12 cellular contexts compared by ENCODE assay signal in genomic region chr22:46652930-46653331, GRCh38. TPM values are rescaled to one million over a fixed set of nuclear protein-coding genes. Genes with fewer than 3 reads are reported as not detected.
DNase-seq lines count a peak whose midpoint lies in the region; ATAC-seq and TF ChIP-seq lines count a peak whose summit lies in the region.
"Had no signal": no experiment of that assay in that cellular context is flagged by ENCODE, and none has a peak within 500 bp of the region (broad histone marks: within the 10 kb centered on the region; RNA-seq: fewer than 3 reads in every experiment).

No MANE protein-coding gene starts in this region.

- peaks cover 32% of the 10 kb centered on the region for H3K4me1 Mint-ChIP-seq in activated T-cell treated with anti-CD3 and anti-CD28 coated beads, Interleukin-2, amount 50 U/mL, for 24 hours (ENCODE audit: low read depth)

- no peaks in the 10 kb centered on the region for H3K9me3 Mint-ChIP-seq in activated T-cell treated with anti-CD3 and anti-CD28 coated beads, Interleukin-2, amount 50 U/mL, for 24 hours

- peak overlapping the region; percentile 70 for H3K27ac Mint-ChIP-seq in activated T-cell treated with anti-CD3 and anti-CD28 coated beads, Interleukin-2, amount 50 U/mL, for 24 hours

- POLR2A ChIA-PET in GM10248 (lab: Yijun Ruan, JAX), result no interaction called here

- TF ChIP-seq CTCF in astrocyte of the spinal cord (IDR thresholded peaks at IDR 0.05; ENCODE audit: low read depth, low read length) (no peak), GM10248 (IDR thresholded peaks at IDR 0.05; ENCODE audit: control extremely low read depth, extremely low read depth, low read depth, missing control alignments) (no peak)

- H3K27me3 Mint-ChIP-seq in activated T-cell treated with anti-CD3 and anti-CD28 coated beads, Interleukin-2, amount 50 U/mL, for 24 hours, result no peaks in the 10 kb centered on the region

- DNase-seq in activated T-cell treated with anti-CD3 and anti-CD28 coated beads, Interleukin-2, amount 50 U/mL, for 24 hours, result no peak
- DNase-seq in activated T-cell treated with anti-CD3 and anti-CD28 coated beads, Interleukin-2, amount 50 U/mL, for 48 hours, result no peak
- DNase-seq in astrocyte of the spinal cord (ENCODE audit: low read depth, low spot score) (peak; percentile 54), left lobe of liver (ENCODE audit: low spot score) (no peak), foreskin melanocyte (no peak), GM10248 (ENCODE audit: extremely low spot score) (no peak)
- no peak for DNase-seq in effector CD4-positive, alpha-beta T cell
- DNase-seq: effector memory CD4-positive, alpha-beta T cell; kidney; NCI-H1436 treated with DMSO at 0.1 percent for 48 hours had no signal

- H3K4me3 Mint-ChIP-seq in activated T-cell treated with anti-CD3 and anti-CD28 coated beads, Interleukin-2, amount 50 U/mL, for 24 hours, result no peak overlapping the region

- ATAC-seq in left lobe of liver, result peak; percentile 44

- CTCF ChIA-PET in GM10248 (lab: Yijun Ruan, JAX), result interaction anchor here (1.4 kb wide), 1 partner anchor 18 kb away, joined by 3 read pairs; no protein-coding TSS in a partner anchor

- H3K36me3 Mint-ChIP-seq in activated T-cell treated with anti-CD3 and anti-CD28 coated beads, Interleukin-2, amount 50 U/mL, for 24 hours (ENCODE audit: low read depth), result no peaks in the 10 kb centered on the region

- in situ Hi-C loops in astrocyte of the spinal cord (cut with HindIII; ENCODE audit: low sequenced_read_pairs), result no loop called here

- no peak overlapping the region for H3K4me3 ChIP-seq in astrocyte of the spinal cord (ENCODE audit: low read depth, low read length)
- H3K4me3 ChIP-seq: skin epidermis had no signal

- H3K27ac ChIP-seq in temporal lobe (ENCODE audit: low read depth, low read length), result peak overlapping the region; percentile 63
- H3K27ac ChIP-seq: skin epidermis had no signal

RNA-seq across cellular contexts. Expression of gene GRAMD4, which starts 32.7 kb away (rescaled TPM):
- total RNA-seq in left lobe of liver (42.5 TPM), temporal lobe (48.7 TPM)
